23 cellular contexts compared by ENCODE assay signal in the genomic region with DNA sequence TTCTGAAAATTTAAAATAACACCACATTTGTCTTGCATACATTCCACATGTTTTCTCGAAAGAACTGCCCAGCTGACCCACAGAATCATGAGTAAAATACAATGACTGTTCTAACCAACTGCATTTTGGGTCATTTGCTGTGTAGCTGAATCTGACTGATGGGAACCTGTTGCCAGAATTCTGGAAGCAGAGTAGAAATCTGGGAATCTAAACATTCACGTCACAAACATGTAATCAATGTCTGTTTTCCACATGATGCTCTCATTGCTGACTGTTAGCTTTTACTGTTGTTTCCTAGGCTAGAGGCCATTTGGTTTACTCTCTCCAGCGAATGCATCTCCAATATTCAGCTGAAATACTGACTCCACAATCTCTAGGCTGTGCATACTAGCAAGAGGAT.
"Had no signal": no experiment of that assay in that cellular context is flagged by ENCODE, and none has a peak within 500 bp of the region (broad histone marks: within the 10 kb centered on the region; RNA-seq: fewer than 3 reads in every experiment).

No MANE protein-coding gene starts in this region.

- H3K9ac ChIP-seq: KMS-11 had no signal

- DNase-seq: Kasumi-1, MM.1S, NCI-H1092 treated with DMSO at 0.1 percent for 48 hours, NCI-H1436, NCI-H187, NCI-H2029, NCI-H2081 treated with DMSO at 0.1 percent for 48 hours, NCI-H2171, NCI-H226, NCI-H446, NCI-H510A, NCI-H524 treated with DMSO at 0.1 percent for 48 hours, NCI-H69, NCI-H774, Right ventricle myocardium superior, RPMI8226, SIG-M5 had no signal

- H3K4me1 ChIP-seq: SJSA1 had no signal

- H3K27ac ChIP-seq: HL-60, KMS-11, SJSA1, SK-N-MC had no signal

- H3K27me3 ChIP-seq: SJSA1 had no signal

- FAIRE-seq: HTR-8/SVneo, RCC 7860 had no signal

- H3K4me3 ChIP-seq: SJSA1, SK-N-MC had no signal

- H3K36me3 ChIP-seq: SJSA1 had no signal

- H3K4me2 ChIP-seq: KMS-11 had no signal
